9 cellular contexts compared by ENCODE assay signal in the genomic region with DNA sequence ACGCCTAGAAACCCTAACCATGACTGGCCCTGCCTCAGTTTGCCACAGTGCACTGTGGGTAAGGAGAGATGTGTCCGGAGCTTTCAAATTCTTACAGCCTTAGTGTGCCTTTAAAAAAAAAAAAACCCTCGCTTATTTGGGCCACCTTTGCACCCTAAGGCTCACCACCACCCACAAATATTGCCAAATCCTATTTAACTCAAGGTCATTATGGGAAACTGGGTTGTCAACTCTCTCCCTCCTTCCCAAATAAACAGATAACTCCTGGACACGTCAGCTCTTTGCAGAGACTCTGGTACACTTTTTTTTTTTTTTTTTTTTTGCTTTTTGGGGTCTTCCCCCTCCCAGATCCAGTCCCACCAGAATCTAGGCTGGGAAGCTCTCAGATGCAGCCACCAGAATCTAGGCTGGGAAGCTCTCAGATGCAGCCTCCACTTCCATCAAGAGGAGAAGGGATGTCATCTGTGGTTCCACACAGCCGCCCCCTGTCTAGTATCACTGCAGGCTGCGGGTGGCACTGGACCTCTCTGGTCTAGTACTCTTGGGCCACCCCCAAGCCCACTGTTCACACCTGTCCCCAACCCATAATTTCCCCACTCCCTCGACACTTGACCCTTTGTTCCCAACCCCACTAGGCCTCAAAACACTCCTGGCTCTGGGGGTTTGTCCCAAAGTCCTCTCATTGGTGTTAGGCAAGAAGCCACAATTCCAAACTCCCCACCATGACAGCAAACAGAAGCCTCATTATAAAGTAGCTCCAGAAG. TPM values are rescaled to one million over a fixed set of nuclear protein-coding genes. Genes with fewer than 3 reads are reported as not detected.
DNase-seq lines count a peak whose midpoint lies in the region; ATAC-seq and TF ChIP-seq lines count a peak whose summit lies in the region.
"Had no signal": no experiment of that assay in that cellular context is flagged by ENCODE, and none has a peak within 500 bp of the region (broad histone marks: within the 10 kb centered on the region; RNA-seq: fewer than 3 reads in every experiment).

No MANE protein-coding gene starts in this region.

- no peak for DNase-seq in activated T-cell treated with anti-CD3 and anti-CD28 coated beads, Interleukin-2, amount 50 U/mL, for 4 hours
- DNase-seq in activated T-cell treated with anti-CD3 and anti-CD28 coated beads for 4 hours (no peak), body of pancreas (peak in 1 of 4 donors; percentile 38), lower lobe of right lung (no peak), tibial artery (no peak), NCI-H774 (lab: John Stamatoyannopoulos, UW) (no peak), KG1 (lab: John Stamatoyannopoulos, UW) (no peak)
- DNase-seq: NCI-H187 had no signal

- intact Hi-C loops in body of pancreas (cut with DNase I) (no loop called here), lower lobe of right lung (cut with DNase I) (no loop called here), tibial artery (cut with DNase I; ENCODE audit: low total_unique reads) (loop anchor here (5.0 to 10.0 kb wide), 3 partner anchors 72 to 212 kb away; no protein-coding TSS in a partner anchor)

- no peak for ATAC-seq in activated T-cell treated with anti-CD3 and anti-CD28 coated beads, Interleukin-2, amount 50 U/mL, for 4 hours
- ATAC-seq in body of pancreas (no peak), lower lobe of right lung (no peak), HG03045 (IDR thresholded peaks at IDR 0.05; ENCODE audit: unreplicated experiment) (no peak)

- H3K4me3 Mint-ChIP-seq in activated T-cell treated with anti-CD3 and anti-CD28 coated beads, Interleukin-2, amount 50 U/mL, for 4 hours: peak overlapping the region; percentile 97

- H3K27ac ChIP-seq in body of pancreas: peak overlapping the region; percentile 93 to 99 (median 98)
- peak overlapping the region; percentile 88 for H3K27ac ChIP-seq in lower lobe of right lung
- H3K27ac ChIP-seq in tibial artery: peak overlapping the region; percentile 99

- TF ChIP-seq CTCF in body of pancreas (IDR thresholded peaks at IDR 0.05) (peak in 1 of 7 experiments; percentile 2), lower lobe of right lung (IDR thresholded peaks at IDR 0.05) (no peak), tibial artery (IDR thresholded peaks at IDR 0.05) (no peak)

- H3K27me3 ChIP-seq in body of pancreas (no peaks in the 10 kb centered on the region), lower lobe of right lung (ENCODE audit: low read depth) (no peaks in the 10 kb centered on the region), tibial artery (no peaks in the 10 kb centered on the region)

- H3K36me3 ChIP-seq in body of pancreas (replicated peaks in 1 of 2; ENCODE audit: insufficient read depth in 1 of 2, low read depth in 2 of 2) (peaks cover 0 to 3% of the 10 kb centered on the region in 2 donors), lower lobe of right lung (peaks cover 34% of the 10 kb centered on the region), tibial artery (peaks cover 0 to 17% (median 15%) of the 10 kb centered on the region in 3 donors)

- WGBS in body of pancreas, 2 donors: 17 to 20% methylated on average over 6 to 7 of the region's 7 CpGs

- peaks cover 72% of the 10 kb centered on the region for H3K4me1 Mint-ChIP-seq in activated T-cell treated with anti-CD3 and anti-CD28 coated beads, Interleukin-2, amount 50 U/mL, for 4 hours (ENCODE audit: low read depth)

- peaks cover 24% of the 10 kb centered on the region for H3K36me3 Mint-ChIP-seq in activated T-cell treated with anti-CD3 and anti-CD28 coated beads, Interleukin-2, amount 50 U/mL, for 4 hours (ENCODE audit: insufficient read depth)

- H3K9me3 Mint-ChIP-seq in activated T-cell treated with anti-CD3 and anti-CD28 coated beads, Interleukin-2, amount 50 U/mL, for 4 hours: no peaks in the 10 kb centered on the region

- no peaks in the 10 kb centered on the region for H3K9me3 ChIP-seq in body of pancreas
- no peaks in the 10 kb centered on the region for H3K9me3 ChIP-seq in lower lobe of right lung
- H3K9me3 ChIP-seq in tibial artery: no peaks in the 10 kb centered on the region

- peaks cover 68% of the 10 kb centered on the region for H3K4me1 ChIP-seq in body of pancreas
- H3K4me1 ChIP-seq in lower lobe of right lung: peaks cover 52% of the 10 kb centered on the region
- peaks cover 4 to 53% (median 27%) of the 10 kb centered on the region in 4 donors for H3K4me1 ChIP-seq in tibial artery

- peaks cover 2% of the 10 kb centered on the region for H3K27me3 Mint-ChIP-seq in activated T-cell treated with anti-CD3 and anti-CD28 coated beads, Interleukin-2, amount 50 U/mL, for 4 hours (ENCODE audit: low read depth)

- no peak for TF ChIP-seq POLR2A in body of pancreas (IDR thresholded peaks at IDR 0.05)

- H3K4me3 ChIP-seq in body of pancreas (peak overlapping the region; percentile 43 to 80), lower lobe of right lung (peak overlapping the region; percentile 85), tibial artery (peak overlapping the region; percentile 85 to 92)

RNA-seq across cellular contexts. Expression of gene DHRS3, which starts 3.4 kb away (rescaled TPM):
- total RNA-seq in activated T-cell treated with anti-CD3 and anti-CD28 coated beads, Interleukin-2, amount 50 U/mL, for 4 hours: 10 to 100 TPM; 60.4 to 72.6 (median 69.9) TPM
- total RNA-seq in body of pancreas (100 to 1,000 TPM in 1 of 2 donors, 10 to 100 TPM in 1; 81.7 to 104 TPM), lower lobe of right lung (135 TPM)

RNA-seq across cellular contexts. Expression of gene AADACL4, which starts 29.3 kb away (rescaled TPM):
- not detected for total RNA-seq in activated T-cell treated with anti-CD3 and anti-CD28 coated beads, Interleukin-2, amount 50 U/mL, for 4 hours
- total RNA-seq in body of pancreas: not detected
- total RNA-seq in lower lobe of right lung: not detected
